ENCODE assay signal across 1 cellular context in the genomic region with DNA sequence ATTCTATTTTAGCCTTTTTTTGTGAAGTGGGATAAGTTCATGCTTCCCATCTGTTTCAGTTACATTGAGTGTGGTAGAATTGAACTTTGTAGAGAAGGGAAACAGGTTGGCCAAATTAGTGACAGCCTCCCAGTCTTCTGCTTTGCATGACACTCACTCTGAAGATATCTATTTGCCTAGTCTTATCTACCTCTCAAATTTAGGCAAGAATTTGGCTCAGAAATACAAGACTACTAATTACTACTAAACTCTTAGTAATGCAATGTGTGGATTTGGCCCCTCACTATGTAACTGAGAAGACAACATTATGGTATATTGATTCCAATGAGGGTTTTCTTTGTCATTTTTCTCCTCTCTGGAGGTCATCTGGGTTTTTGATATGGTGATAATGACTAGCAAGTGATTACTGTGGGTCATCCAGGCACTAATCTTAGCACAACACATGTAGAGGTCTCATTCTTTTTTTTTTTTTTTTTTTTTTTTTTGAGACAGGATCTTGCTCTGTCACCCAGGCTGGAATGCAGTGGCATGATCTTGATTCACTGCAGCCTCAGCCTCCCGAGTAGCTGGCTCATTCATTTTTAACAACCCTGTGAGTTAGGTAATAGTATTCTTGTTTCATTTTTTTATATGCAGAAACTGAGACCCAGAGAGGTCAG.
TF ChIP-seq lines count a peak whose summit lies in the region.

No MANE protein-coding gene starts in this region.

TF ChIP-seq in HEK293, 187 proteins besides CTCF, POLR2A, EP300 and RAD21 (continued from another document):
- TF ChIP-seq, protein P1, sequence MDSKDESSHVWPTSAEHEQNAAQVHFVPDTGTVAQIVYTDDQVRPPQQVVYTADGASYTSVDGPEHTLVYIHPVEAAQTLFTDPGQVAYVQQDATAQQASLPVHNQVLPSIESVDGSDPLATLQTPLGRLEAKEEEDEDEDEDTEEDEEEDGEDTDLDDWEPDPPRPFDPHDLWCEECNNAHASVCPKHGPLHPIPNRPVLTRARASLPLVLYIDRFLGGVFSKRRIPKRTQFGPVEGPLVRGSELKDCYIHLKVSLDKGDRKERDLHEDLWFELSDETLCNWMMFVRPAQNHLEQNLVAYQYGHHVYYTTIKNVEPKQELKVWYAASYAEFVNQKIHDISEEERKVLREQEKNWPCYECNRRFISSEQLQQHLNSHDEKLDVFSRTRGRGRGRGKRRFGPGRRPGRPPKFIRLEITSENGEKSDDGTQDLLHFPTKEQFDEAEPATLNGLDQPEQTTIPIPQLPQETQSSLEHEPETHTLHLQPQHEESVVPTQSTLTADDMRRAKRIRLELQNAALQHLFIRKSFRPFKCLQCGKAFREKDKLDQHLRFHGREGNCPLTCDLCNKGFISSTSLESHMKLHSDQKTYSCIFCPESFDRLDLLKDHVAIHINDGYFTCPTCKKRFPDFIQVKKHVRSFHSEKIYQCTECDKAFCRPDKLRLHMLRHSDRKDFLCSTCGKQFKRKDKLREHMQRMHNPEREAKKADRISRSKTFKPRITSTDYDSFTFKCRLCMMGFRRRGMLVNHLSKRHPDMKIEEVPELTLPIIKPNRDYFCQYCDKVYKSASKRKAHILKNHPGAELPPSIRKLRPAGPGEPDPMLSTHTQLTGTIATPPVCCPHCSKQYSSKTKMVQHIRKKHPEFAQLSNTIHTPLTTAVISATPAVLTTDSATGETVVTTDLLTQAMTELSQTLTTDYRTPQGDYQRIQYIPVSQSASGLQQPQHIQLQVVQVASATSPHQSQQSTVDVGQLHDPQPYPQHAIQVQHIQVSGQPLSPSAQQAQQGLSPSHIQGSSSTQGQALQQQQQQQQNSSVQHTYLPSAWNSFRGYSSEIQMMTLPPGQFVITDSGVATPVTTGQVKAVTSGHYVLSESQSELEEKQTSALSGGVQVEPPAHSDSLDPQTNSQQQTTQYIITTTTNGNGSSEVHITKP (tag by site-specific recombination; IDR thresholded peaks at IDR 0.05) = peak; percentile 87
- TF ChIP-seq ZNF23 (tag by site-specific recombination; IDR thresholded peaks at IDR 0.05; ENCODE audit: borderline replicate concordance) = no peak
- TF ChIP-seq MEIS1 (CRISPR knock-in tag; IDR thresholded peaks at IDR 0.05; ENCODE audit: borderline replicate concordance) = no peak
- no peak for TF ChIP-seq ZNF585B (tag by site-specific recombination; IDR thresholded peaks at IDR 0.05)
